Comparison of ENCODE assay signal across 1 cellular context in genomic region chr4:145804134-145804533, GRCh38.
TF ChIP-seq lines count a peak whose summit lies in the region.

No MANE protein-coding gene starts in this region.

TF ChIP-seq in GM23338, 12 proteins besides CTCF, POLR2A, EP300 and RAD21 (continued from another document):
- no peak for TF ChIP-seq ZNF462 (CRISPR knock-in tag; IDR thresholded peaks at IDR 0.05)
- TF ChIP-seq NANOG (IDR thresholded peaks at IDR 0.05; ENCODE audit: borderline replicate concordance), result no peak
- TF ChIP-seq ZNF331 (CRISPR knock-in tag; IDR thresholded peaks at IDR 0.05; ENCODE audit: low read depth), result no peak
- TF ChIP-seq JUNB (IDR thresholded peaks at IDR 0.05; ENCODE audit: unreplicated experiment), result no peak
- TF ChIP-seq REST (IDR thresholded peaks at IDR 0.05; ENCODE audit: unreplicated experiment), result no peak
- TF ChIP-seq EZH2phosphoT487 (IDR thresholded peaks at IDR 0.05; ENCODE audit: unreplicated experiment), result no peak
